In genomic region chr4:110737931-110738330, GRCh38 we compare ENCODE assay signal across 16 cellular contexts.
DNase-seq lines count a peak whose midpoint lies in the region; ATAC-seq and TF ChIP-seq lines count a peak whose summit lies in the region.
"Had no signal": no experiment of that assay in that cellular context is flagged by ENCODE, and none has a peak within 500 bp of the region (broad histone marks: within the 10 kb centered on the region; RNA-seq: fewer than 3 reads in every experiment).

No MANE protein-coding gene starts in this region.

- H3K27ac ChIP-seq in coronary artery: no peak overlapping the region

- no peak for ATAC-seq in GM21723 (IDR thresholded peaks at IDR 0.05; ENCODE audit: unreplicated experiment)
- ATAC-seq: GM12878 had no signal

- no peak for TF ChIP-seq CTCF in coronary artery (IDR thresholded peaks at IDR 0.05)

- DNase-seq in Daoy (ENCODE audit: low read depth) (peak; percentile 4), HT1080 (ENCODE audit: low read depth) (peak; percentile 6), kidney tubule cell (ENCODE audit: low spot score) (peak; percentile 52), HuH-7.5 (ENCODE audit: low spot score) (no peak), coronary artery (ENCODE audit: low spot score) (no peak)
- DNase-seq: 8988T; C1 segment of cervical spinal cord; Caco-2; CD4-positive, alpha-beta memory T cell; DMS153; DND-41; GOT3; HFFc6 had no signal

- H3K4me3 ChIP-seq in coronary artery: no peak overlapping the region
- H3K4me3 ChIP-seq: GM12878, HAP-1 had no signal

Comparison
In these comparisons a context has a peak if more than half of its experiments do, and no peak if none do; other contexts are left out.
1. DNase-seq: peak in Daoy (single experiment), HT1080 (single experiment) and kidney tubule cell (single experiment); none in HuH-7.5 (single experiment) and coronary artery (single experiment).